In genomic region chr1:67404212-67404620, GRCh38 we compare ENCODE assay signal across 15 cellular contexts. TPM values are rescaled to one million over a fixed set of nuclear protein-coding genes. Genes with fewer than 3 reads are reported as not detected.
A peak's percentile ranks its signal among the peaks of the same experiment; 100 is the strongest.
DNase-seq lines count a peak whose midpoint lies in the region; ATAC-seq and TF ChIP-seq lines count a peak whose summit lies in the region.
"Had no signal": no experiment of that assay in that cellular context is flagged by ENCODE, and none has a peak within 500 bp of the region (broad histone marks: within the 10 kb centered on the region; RNA-seq: fewer than 3 reads in every experiment).

No MANE protein-coding gene starts in this region.

- no peaks in the 10 kb centered on the region for H3K27me3 ChIP-seq in GM23338 (ENCODE audit: insufficient read depth)
- no peaks in the 10 kb centered on the region for H3K27me3 ChIP-seq in PC-3 (ENCODE audit: low read length)
- H3K27me3 ChIP-seq: neural progenitor cell, spleen had no signal

- ATAC-seq in GM23338 (no peak), SK-N-SH treated with all-trans-retinoic acid at 6 μM for 48 hours (peak; percentile 11; the same call in 2 of the 3 replicates), GM21619 (IDR thresholded peaks at IDR 0.05; ENCODE audit: unreplicated experiment) (no peak), PC-3 (no peak)

- no peak for TF ChIP-seq CTCF in GM23338 (conservative IDR thresholded peaks at IDR 0.05; ENCODE audit: low read depth in 2 of 2)
- TF ChIP-seq CTCF in fibroblast of the aortic adventitia (IDR thresholded peaks at IDR 0.05; ENCODE audit: insufficient read depth, low read length), result no peak
- no peak for TF ChIP-seq CTCF in PC-3 (conservative IDR thresholded peaks at IDR 0.05; ENCODE audit: low read depth, low read length)

- no peaks in the 10 kb centered on the region; the same call in none of the 2 replicates for H4K20me1 ChIP-seq in GM23338 (replicated peaks; ENCODE audit: insufficient read depth)
- no peaks in the 10 kb centered on the region for H4K20me1 ChIP-seq in PC-3 (ENCODE audit: low read length)

- DNase-seq in COLO829 (ENCODE audit: low spot score), result peak; percentile 51
- no peak for DNase-seq in GM23338 (ENCODE audit: low spot score)
- DNase-seq in fibroblast of the aortic adventitia (ENCODE audit: low read depth), result peak; percentile 31
- no peak for DNase-seq in CD1c-positive myeloid dendritic cell (ENCODE audit: extremely low spot score)
- no peak for DNase-seq in PC-3
- no peak for DNase-seq in NCI-H510A (lab: John Stamatoyannopoulos, UW)
- DNase-seq: activated B cell treated with CpG ODN at 0.5 μM for 24 hours; activated CD8-positive, alpha-beta memory T cell treated with anti-CD3 and anti-CD28 coated beads, Interleukin-2, amount 50 U/mL, for 48 hours; CD4-positive, alpha-beta T cell; NCI-H2171 treated with DMSO at 0.1 percent for 48 hours; spleen had no signal

- no peak overlapping the region for H3K27ac ChIP-seq in GM23338 (ENCODE audit: low read depth)
- H3K27ac ChIP-seq in PC-3 (ENCODE audit: low read length), result no peak overlapping the region
- H3K27ac ChIP-seq: neural progenitor cell, spleen had no signal

- H2AFZ ChIP-seq in GM23338 (no peak overlapping the region), PC-3 (ENCODE audit: low read length) (no peak overlapping the region)
- H2AFZ ChIP-seq: neural progenitor cell had no signal

- no peak overlapping the region for H3K9ac ChIP-seq in PC-3 (ENCODE audit: low read length)
- H3K9ac ChIP-seq: neural progenitor cell had no signal

- H3K4me1 Mint-ChIP-seq in GM23338, result peaks cover 16% of the 10 kb centered on the region
- H3K4me1 Mint-ChIP-seq: activated B cell treated with CpG ODN at 0.5 μM for 24 hours, neural progenitor cell had no signal

- CTCF ChIA-PET in PC-3 (lab: Charles Lee), result no interaction called here

- no peaks in the 10 kb centered on the region for H3K79me2 ChIP-seq in GM23338 (replicated peaks; ENCODE audit: insufficient read depth)
- H3K79me2 ChIP-seq in PC-3 (ENCODE audit: low read length), result no peaks in the 10 kb centered on the region

- H3K4me3 ChIP-seq in GM23338 (no peak overlapping the region), fibroblast of the aortic adventitia (ENCODE audit: low read depth, low read length) (no peak overlapping the region), PC-3 (ENCODE audit: low read length) (no peak overlapping the region)
- H3K4me3 ChIP-seq: lung, neural progenitor cell, spleen had no signal

- H3K27ac Mint-ChIP-seq in GM23338, result no peak overlapping the region
- H3K27ac Mint-ChIP-seq: activated B cell treated with CpG ODN at 0.5 μM for 24 hours, neural progenitor cell had no signal

- H3K4me1 ChIP-seq in GM23338 (ENCODE audit: insufficient read depth) (peaks cover 6% of the 10 kb centered on the region), PC-3 (ENCODE audit: insufficient read depth, low read length) (peaks cover 11% of the 10 kb centered on the region)
- H3K4me1 ChIP-seq: spleen had no signal

- no peaks in the 10 kb centered on the region for H3K9me3 Mint-ChIP-seq in GM23338
- H3K9me3 Mint-ChIP-seq: activated B cell treated with CpG ODN at 0.5 μM for 24 hours; CD4-positive, alpha-beta T cell; neural progenitor cell had no signal

- H3F3A ChIP-seq in GM23338 (replicated peaks; ENCODE audit: low read depth) (peaks cover 11% of the 10 kb centered on the region; the same call in 1 of the 2 replicates), PC-3 (ENCODE audit: low read length, unreplicated experiment) (no peaks in the 10 kb centered on the region)

- H3K9me2 ChIP-seq in GM23338 (ENCODE audit: insufficient read depth), result 0 out of 2 replicates have a peak, but pooled peaks cover 5% of the 10 kb centered on the region
- H3K9me2 ChIP-seq in PC-3 (replicated peaks; ENCODE audit: low read length), result no peaks in the 10 kb centered on the region

- peaks cover 1% of the 10 kb centered on the region for H3K36me3 Mint-ChIP-seq in GM23338 (ENCODE audit: low read depth)

- peaks cover 5% of the 10 kb centered on the region for H3K27me3 Mint-ChIP-seq in GM23338 (ENCODE audit: insufficient read depth, low read depth, poor library complexity)
- H3K27me3 Mint-ChIP-seq: activated B cell treated with CpG ODN at 0.5 μM for 24 hours; CD4-positive, alpha-beta T cell had no signal

- intact Hi-C loops in PC-3 (cut with micrococcal nuclease), result no loop called here

- no peaks in the 10 kb centered on the region for H3K9me3 ChIP-seq in PC-3 (ENCODE audit: low read length)
- H3K9me3 ChIP-seq: spleen had no signal

- H3K4me2 ChIP-seq in GM23338 (no peak overlapping the region), PC-3 (ENCODE audit: low read length) (no peak overlapping the region)
- H3K4me2 ChIP-seq: neural progenitor cell had no signal

- BruUV-seq in PC-3 (replicated peaks; lab: Mats Ljungman, UMichigan), result no TSS peak

- POLR2A ChIA-PET in PC-3 (lab: Charles Lee; ENCODE audit: unreplicated experiment), result no interaction called here

- H3K4me3 Mint-ChIP-seq in GM23338, result no peak overlapping the region
- H3K4me3 Mint-ChIP-seq: activated B cell treated with CpG ODN at 0.5 μM for 24 hours; CD4-positive, alpha-beta T cell; neural progenitor cell had no signal

- H3K36me3 ChIP-seq in GM23338 (ENCODE audit: insufficient read depth), result no peaks in the 10 kb centered on the region
- H3K36me3 ChIP-seq in PC-3 (ENCODE audit: low read depth, low read length), result peaks cover 25% of the 10 kb centered on the region
- H3K36me3 ChIP-seq: neural progenitor cell had no signal

TF ChIP-seq in GM23338, 12 proteins besides CTCF, POLR2A, EP300 and RAD21:
- TF ChIP-seq POLR2AphosphoS5 (IDR thresholded peaks at IDR 0.05; ENCODE audit: low read depth), result 0 out of 2 replicates have a peak, but pooled peaks have one; percentile 18
- TF ChIP-seq ETS1 (IDR thresholded peaks at IDR 0.05), result no peak

TF ChIP-seq in SK-N-SH treated with all-trans-retinoic acid at 6 μM for 48 hours, 23 proteins besides CTCF, POLR2A, EP300 and RAD21:
- TF ChIP-seq ZC3H10 (CRISPR knock-in tag; IDR thresholded peaks at IDR 0.05) (0 out of 2 replicates have a peak, but pooled peaks have one; percentile 73), TSHZ2 (CRISPR knock-in tag; IDR thresholded peaks at IDR 0.05) (no peak), TCF4 (CRISPR knock-in tag; IDR thresholded peaks at IDR 0.05; ENCODE audit: borderline replicate concordance) (no peak), SNAI2 (CRISPR knock-in tag; IDR thresholded peaks at IDR 0.05) (no peak), ZFP3 (CRISPR knock-in tag; IDR thresholded peaks at IDR 0.05) (0 out of 2 replicates have a peak, but pooled peaks have one; percentile 22)

RNA-seq across cellular contexts. Expression of gene SERBP1, which starts 26.0 kb away (rescaled TPM):
- total RNA-seq in GM23338 (2014; rRNA removed; shearing (Covaris generic)), result 674 and 696 TPM in 2 replicates
- polyA plus RNA-seq in GM23338 (2016; fragmentation: Nextera tagmentation; extraction: Ambion mirVana), result 532 and 559 TPM in 2 replicates
- 232 and 420 TPM in 2 replicates for total RNA-seq in fibroblast of the aortic adventitia (ENCODE audit: low replicate concordance)
- 256 and 337 TPM in 2 replicates for total RNA-seq in PC-3 (2014; rRNA removed)

Comparison
In these comparisons a context has a peak if more than half of its experiments do, and no peak if none do; other contexts are left out.
1. DNase-seq: peak in COLO829 (single experiment) and fibroblast of the aortic adventitia (single experiment); none in GM23338 (single experiment), CD1c-positive myeloid dendritic cell (single experiment), PC-3 (single experiment) and NCI-H510A (single experiment).